In the genomic region with DNA sequence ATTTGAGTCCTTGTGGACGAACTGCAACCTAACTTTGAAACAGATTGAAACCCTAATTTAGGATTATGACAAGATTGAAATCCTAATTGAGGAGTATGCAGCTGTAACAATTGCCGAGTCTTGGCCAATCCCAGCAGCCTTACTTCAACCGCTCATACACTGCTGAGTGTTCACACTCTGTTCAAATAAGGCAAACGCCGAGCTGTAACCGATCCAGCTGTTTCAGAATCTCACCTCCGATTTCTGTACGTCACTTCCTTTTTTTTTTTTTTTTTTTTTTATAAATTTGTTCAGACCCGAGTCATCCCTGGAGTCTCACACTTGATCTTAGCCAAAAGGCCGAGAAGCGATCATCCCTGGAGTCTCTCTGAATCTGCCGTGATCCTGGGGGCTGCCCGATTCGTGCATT, we compare ENCODE assay signal across 12 cellular contexts. TPM values are rescaled to one million over a fixed set of nuclear protein-coding genes. Genes with fewer than 3 reads are reported as not detected.
DNase-seq lines count a peak whose midpoint lies in the region; ATAC-seq and TF ChIP-seq lines count a peak whose summit lies in the region.
"Had no signal": no experiment of that assay in that cellular context is flagged by ENCODE, and none has a peak within 500 bp of the region (broad histone marks: within the 10 kb centered on the region; RNA-seq: fewer than 3 reads in every experiment).

No MANE protein-coding gene starts in this region.

- peak; percentile 69 for DNase-seq in CD14-positive monocyte (ENCODE audit: low spot score)
- peak; percentile 51 for DNase-seq in activated CD4-positive, alpha-beta memory T cell treated with anti-CD3 and anti-CD28 coated beads, Interleukin-2, amount 10 ng/mL, durations not matched to agents 7 days and 5 days
- no peak for DNase-seq in lower lobe of right lung
- DNase-seq in SKM-1 treated with dmso at 0.1 percent for 144 hours (lab: John Stamatoyannopoulos, UW; ENCODE audit: unreplicated experiment): no peak
- DNase-seq in DMS53 (lab: John Stamatoyannopoulos, UW): no peak
- DNase-seq: BE2C, GM23248, IMR-90 had no signal

- H3K27me3 Mint-ChIP-seq in CD14-positive monocyte (ENCODE audit: low read depth in 3 of 3): no peaks in the 10 kb centered on the region
- no peaks in the 10 kb centered on the region for H3K27me3 Mint-ChIP-seq in activated CD4-positive, alpha-beta memory T cell treated with anti-CD3 and anti-CD28 coated beads, Interleukin-2, amount 10 ng/mL, durations not matched to agents 7 days and 5 days

- H3K4me3 ChIP-seq in Loucy (ENCODE audit: low read length, poor library complexity, severe bottlenecking) (peak overlapping the region; percentile 89), lower lobe of right lung (no peak overlapping the region)
- H3K4me3 ChIP-seq: GM23248 had no signal

- H3K36me3 ChIP-seq in Loucy (ENCODE audit: insufficient read depth, low read length): no peaks in the 10 kb centered on the region
- H3K36me3 ChIP-seq in lower lobe of right lung: no peaks in the 10 kb centered on the region
- H3K36me3 ChIP-seq: BE2C had no signal

- peak overlapping the region; percentile 94 for H3K9ac ChIP-seq in Loucy (ENCODE audit: low read depth, low read length, poor library complexity, severe bottlenecking)
- H3K9ac ChIP-seq: GM23248 had no signal

- H2AFZ ChIP-seq in Loucy (ENCODE audit: low read length): no peak overlapping the region
- H2AFZ ChIP-seq: GM23248 had no signal

- H3K9me3 ChIP-seq in Loucy (ENCODE audit: insufficient read depth, low read depth, low read length) (no peaks in the 10 kb centered on the region), lower lobe of right lung (peaks cover 2% of the 10 kb centered on the region)
- H3K9me3 ChIP-seq: BE2C had no signal

- CTCF ChIA-PET in activated CD4-positive, alpha-beta memory T cell treated with anti-CD3 and anti-CD28 coated beads, Interleukin-2, amount 10 ng/mL, durations not matched to agents 7 days and 5 days (lab: Charles Lee): interaction anchor here (0.6 to 5.4 kb wide), 4 partner anchors 8 to 136 kb away, joined by 3 to 41 read pairs (median 4); no protein-coding TSS in a partner anchor

- H4K20me1 ChIP-seq in Loucy (ENCODE audit: insufficient read depth, low read length, poor library complexity, severe bottlenecking): peaks cover 15% of the 10 kb centered on the region

- no peaks in the 10 kb centered on the region for H3K27me3 ChIP-seq in Loucy (ENCODE audit: insufficient read depth, low read length, poor library complexity, severe bottlenecking)
- no peaks in the 10 kb centered on the region for H3K27me3 ChIP-seq in lower lobe of right lung (ENCODE audit: low read depth)
- H3K27me3 ChIP-seq: BE2C had no signal

- peaks cover 73% of the 10 kb centered on the region for H3K79me2 ChIP-seq in Loucy (ENCODE audit: insufficient read depth, low read length)

- intact Hi-C loops in CD14-positive monocyte (cut with micrococcal nuclease) (loop anchor here (5.0 kb wide), 3 partner anchors 39 to 139 kb away; no protein-coding TSS in a partner anchor), lower lobe of right lung (cut with DNase I) (no loop called here)

- peak overlapping the region; percentile 95 for H3K4me2 ChIP-seq in Loucy (ENCODE audit: low read depth, low read length, poor library complexity, severe bottlenecking)

- H3K27ac Mint-ChIP-seq in CD14-positive monocyte: peak overlapping the region; percentile 68 to 92 (median 84)
- peak overlapping the region; percentile 83 for H3K27ac Mint-ChIP-seq in activated CD4-positive, alpha-beta memory T cell treated with anti-CD3 and anti-CD28 coated beads, Interleukin-2, amount 10 ng/mL, durations not matched to agents 7 days and 5 days

- H3K27ac ChIP-seq in lower lobe of right lung: peak overlapping the region; percentile 37
- H3K27ac ChIP-seq: GM23248 had no signal

- H3K4me3 Mint-ChIP-seq in CD14-positive monocyte: peak overlapping the region; percentile 49 to 60
- no peak overlapping the region for H3K4me3 Mint-ChIP-seq in activated CD4-positive, alpha-beta memory T cell treated with anti-CD3 and anti-CD28 coated beads, Interleukin-2, amount 10 ng/mL, durations not matched to agents 7 days and 5 days
- H3K4me3 Mint-ChIP-seq: nephron had no signal

- H3K4me1 Mint-ChIP-seq in CD14-positive monocyte: peaks cover 48% of the 10 kb centered on the region
- H3K4me1 Mint-ChIP-seq in activated CD4-positive, alpha-beta memory T cell treated with anti-CD3 and anti-CD28 coated beads, Interleukin-2, amount 10 ng/mL, durations not matched to agents 7 days and 5 days: peaks cover 72% of the 10 kb centered on the region

- peaks cover 56% of the 10 kb centered on the region for H3K4me1 ChIP-seq in Loucy (ENCODE audit: insufficient read depth, low read length, poor library complexity, severe bottlenecking)
- peaks cover 13% of the 10 kb centered on the region for H3K4me1 ChIP-seq in lower lobe of right lung
- H3K4me1 ChIP-seq: BE2C had no signal

- ATAC-seq in lower lobe of right lung: peak in 1 of 2 donors; percentile 58
- ATAC-seq in GM18870 (IDR thresholded peaks at IDR 0.05; ENCODE audit: unreplicated experiment): no peak
- no peak for ATAC-seq in GM19023 (IDR thresholded peaks at IDR 0.05; ENCODE audit: unreplicated experiment)

- no peaks in the 10 kb centered on the region for H3K9me2 ChIP-seq in Loucy (replicated peaks; ENCODE audit: low read depth, low read length)

- H3K36me3 Mint-ChIP-seq in CD14-positive monocyte: peaks cover 0 to 2% of the 10 kb centered on the region in 2 donors
- H3K36me3 Mint-ChIP-seq in activated CD4-positive, alpha-beta memory T cell treated with anti-CD3 and anti-CD28 coated beads, Interleukin-2, amount 10 ng/mL, durations not matched to agents 7 days and 5 days (ENCODE audit: low read depth): peaks cover 73% of the 10 kb centered on the region

- no peak for TF ChIP-seq CTCF in CD14-positive monocyte (IDR thresholded peaks at IDR 0.05)
- TF ChIP-seq CTCF in Loucy (conservative IDR thresholded peaks at IDR 0.05; ENCODE audit: low read length): no peak
- TF ChIP-seq CTCF in lower lobe of right lung (IDR thresholded peaks at IDR 0.05): no peak

- H3K9me3 Mint-ChIP-seq in CD14-positive monocyte: no peaks in the 10 kb centered on the region
- H3K9me3 Mint-ChIP-seq in activated CD4-positive, alpha-beta memory T cell treated with anti-CD3 and anti-CD28 coated beads, Interleukin-2, amount 10 ng/mL, durations not matched to agents 7 days and 5 days: peaks cover 7% of the 10 kb centered on the region
- H3K9me3 Mint-ChIP-seq: nephron had no signal

- no peaks in the 10 kb centered on the region; the same call in 1 of the 2 replicates for H3F3A ChIP-seq in Loucy (ENCODE audit: low read depth)

- POLR2A ChIA-PET in activated CD4-positive, alpha-beta memory T cell treated with anti-CD3 and anti-CD28 coated beads, Interleukin-2, amount 10 ng/mL, durations not matched to agents 7 days and 5 days (lab: Charles Lee): interaction anchor here (1.1 to 11.7 kb wide), 6 partner anchors 12 to 149 kb away, joined by 3 to 405 read pairs (median 9); a partner anchor contains a TSS

RNA-seq across cellular contexts. Expression of a gene that starts 22.3 kb away (rescaled TPM):
- polyA plus RNA-seq in CD14-positive monocyte: 100 to 1,000 TPM; 393 to 397 TPM
- total RNA-seq in activated CD4-positive, alpha-beta memory T cell treated with anti-CD3 and anti-CD28 coated beads, Interleukin-2, amount 10 ng/mL, durations not matched to agents 7 days and 5 days: 100 to 1,000 TPM; 193 to 196 TPM
- total RNA-seq in lower lobe of right lung: 100 TPM

Comparison
In these comparisons a context has a peak if more than half of its experiments do, and no peak if none do; other contexts are left out.
1. DNase-seq: peak in CD14-positive monocyte (single experiment) and activated CD4-positive, alpha-beta memory T cell treated with anti-CD3 and anti-CD28 coated beads, Interleukin-2, amount 10 ng/mL, durations not matched to agents 7 days and 5 days (single experiment); none in lower lobe of right lung (single experiment), SKM-1 treated with dmso at 0.1 percent for 144 hours (single experiment) and DMS53 (single experiment).